8 cellular contexts compared by ENCODE assay signal in genomic region chr10:102432162-102432950, GRCh38. TPM values are rescaled to one million over a fixed set of nuclear protein-coding genes. Genes with fewer than 3 reads are reported as not detected.
A peak's percentile ranks its signal among the peaks of the same experiment; 100 is the strongest.
DNase-seq lines count a peak whose midpoint lies in the region; ATAC-seq and TF ChIP-seq lines count a peak whose summit lies in the region.

TSS of gene CUEDC2 (minus strand) at chr10:102432574. CDS start at chr10:102425188, 7,386 bp downstream.

- no peaks in the 10 kb centered on the region for H3K27me3 Mint-ChIP-seq in T-helper 2 cell treated with Interferon-gamma antibody and Interleukin-4, amounts not matched to agents 5 μg/mL and 100 μg/mL, for 36 hours (ENCODE audit: low read depth)

- intact Hi-C loops in ascending aorta (cut with DNase I) (loop anchor here (1.0 kb wide), 4 partner anchors 11 to 280 kb away; partner anchors contain the start of genes ACTR1A and NOLC1), aorta (cut with DNase I) (loop anchor here in 1 of 2 donors (5.0 kb wide), 1 partner anchor 70 kb away; the partner anchor contains the start of genes ACTR1A and SUFU)

- peaks cover 17% of the 10 kb centered on the region for H3K36me3 Mint-ChIP-seq in T-helper 2 cell treated with Interferon-gamma antibody and Interleukin-4, amounts not matched to agents 5 μg/mL and 100 μg/mL, for 36 hours (ENCODE audit: low read depth)

- ATAC-seq in GM18502 (IDR thresholded peaks at IDR 0.05; ENCODE audit: poor library complexity, unreplicated experiment), result peak; percentile 92
- ATAC-seq in HG02970 (IDR thresholded peaks at IDR 0.05; ENCODE audit: low FRiP score, unreplicated experiment), result peak; percentile 83
- ATAC-seq in aorta (ENCODE audit: low FRiP score), result peak; percentile 96

- peak within 1 kb of the TSS; percentile 97 for H3K4me3 Mint-ChIP-seq in T-helper 2 cell treated with Interferon-gamma antibody and Interleukin-4, amounts not matched to agents 5 μg/mL and 100 μg/mL, for 36 hours

- peak within 1 kb of the TSS; percentile 94 for H3K27ac Mint-ChIP-seq in T-helper 2 cell treated with Interferon-gamma antibody and Interleukin-4, amounts not matched to agents 5 μg/mL and 100 μg/mL, for 36 hours

- DNase-seq in NCI-H1930 (lab: John Stamatoyannopoulos, UW), result peak; percentile 88 to 92
- peak; percentile 95 for DNase-seq in T-helper 2 cell treated with Interferon-gamma antibody and Interleukin-4, amounts not matched to agents 5 μg/mL and 100 μg/mL, for 36 hours (ENCODE audit: low spot score)
- peak; percentile 84 to 98 for DNase-seq in ascending aorta (ENCODE audit: low spot score in 2 of 2)
- DNase-seq in right atrium auricular region (ENCODE audit: low spot score), result peak; percentile 97
- DNase-seq in putamen (ENCODE audit: low spot score), result peak; percentile 96
- DNase-seq in aorta, result peak; percentile 98 to 99

- TF ChIP-seq CTCF in ascending aorta (IDR thresholded peaks at IDR 0.05) (no peak), right atrium auricular region (IDR thresholded peaks at IDR 0.05) (no peak)

- H3K27ac ChIP-seq in ascending aorta, result peak within 1 kb of the TSS; percentile 79
- H3K27ac ChIP-seq in right atrium auricular region, result peak within 1 kb of the TSS; percentile 85 to 90
- no peak within 1 kb of the TSS for H3K27ac ChIP-seq in aorta (ENCODE audit: low read depth in 1 of 2, low read length in 2 of 2)

- H3K9me3 ChIP-seq in ascending aorta, result no peaks in the 10 kb centered on the region
- no peaks in the 10 kb centered on the region for H3K9me3 ChIP-seq in right atrium auricular region
- H3K9me3 ChIP-seq in aorta (ENCODE audit: control insufficient read depth, low read length), result no peaks in the 10 kb centered on the region

- H3K27me3 ChIP-seq in ascending aorta (no peaks in the 10 kb centered on the region), right atrium auricular region (no peaks in the 10 kb centered on the region), aorta (ENCODE audit: control insufficient read depth in 1 of 2, insufficient read depth in 2 of 2, low read length in 1 of 2) (no peaks in the 10 kb centered on the region)

- 0% methylated on average over 52 of the region's 52 CpGs for WGBS in aorta, 2 donors

- H3K4me1 Mint-ChIP-seq in T-helper 2 cell treated with Interferon-gamma antibody and Interleukin-4, amounts not matched to agents 5 μg/mL and 100 μg/mL, for 36 hours (ENCODE audit: low read depth), result peaks cover 37% of the 10 kb centered on the region

- H3K4me3 ChIP-seq in ascending aorta, result peak within 1 kb of the TSS; percentile 92 to 98
- H3K4me3 ChIP-seq in right atrium auricular region, result peak within 1 kb of the TSS; percentile 92 to 95
- H3K4me3 ChIP-seq in aorta (ENCODE audit: low read length in 2 of 2), result peak within 1 kb of the TSS; percentile 58 to 73

- H3K9me3 Mint-ChIP-seq in T-helper 2 cell treated with Interferon-gamma antibody and Interleukin-4, amounts not matched to agents 5 μg/mL and 100 μg/mL, for 36 hours, result no peaks in the 10 kb centered on the region

- H3K36me3 ChIP-seq in ascending aorta, result no peaks in the 10 kb centered on the region
- no peaks in the 10 kb centered on the region for H3K36me3 ChIP-seq in right atrium auricular region
- H3K36me3 ChIP-seq in aorta (ENCODE audit: control insufficient read depth in 1 of 2, insufficient read depth in 2 of 2, low read length in 1 of 2), result no peaks in the 10 kb centered on the region

- peaks cover 8 to 14% of the 10 kb centered on the region in 2 donors for H3K4me1 ChIP-seq in ascending aorta
- H3K4me1 ChIP-seq in right atrium auricular region, result peaks cover 0 to 21% of the 10 kb centered on the region in 2 donors
- H3K4me1 ChIP-seq in aorta (ENCODE audit: control insufficient read depth in 1 of 2, insufficient read depth in 2 of 2, low read length in 2 of 2), result peaks cover 0 to 4% of the 10 kb centered on the region in 2 donors

RNA-seq across cellular contexts. Expression of gene CUEDC2, which starts in this region (rescaled TPM):
- total RNA-seq in ascending aorta, result 45.1 TPM
- total RNA-seq in right atrium auricular region, result 10 to 100 TPM; 79.1 to 87.1 TPM
- 10 to 100 TPM; 40.6 to 48.2 TPM for total RNA-seq in aorta
- 10 to 100 TPM; 55.3 to 80.2 TPM for polyA plus RNA-seq in aorta

Comparison
In these comparisons a context has a peak if more than half of its experiments do, and no peak if none do; other contexts are left out.
1. H3K27ac ChIP-seq: peak in ascending aorta (2 of 2) and right atrium auricular region (2 of 2); none in aorta (0 of 2).
2. Peak in every context shown above with its lines, with median percentiles within 50 percentile points of each other: ATAC-seq, DNase-seq and H3K4me3 ChIP-seq.